ENCODE assay signal across 8 cellular contexts in genomic region chr3:159263750-159264561, GRCh38.
A peak's percentile ranks its signal among the peaks of the same experiment; 100 is the strongest.
DNase-seq lines count a peak whose midpoint lies in the region; ATAC-seq, FAIRE-seq and TF ChIP-seq lines count a peak whose summit lies in the region.

No MANE protein-coding gene starts in this region.

- DNase-seq in AG04449 (ENCODE audit: low read depth, low spot score), result no peak
- peak; percentile 56 for DNase-seq in NCI-H2171 treated with DMSO at 0.1 percent for 48 hours (lab: John Stamatoyannopoulos, UW)
- peak; percentile 72 for DNase-seq in astrocyte of the hippocampus (ENCODE audit: low read depth, low spot score)
- DNase-seq in NK-92 (lab: John Stamatoyannopoulos, UW; ENCODE audit: unreplicated experiment), result no peak

- no peak for ATAC-seq in GM18498 (IDR thresholded peaks at IDR 0.05; ENCODE audit: unreplicated experiment)
- no peak for ATAC-seq in GM18519 (IDR thresholded peaks at IDR 0.05; ENCODE audit: low FRiP score, unreplicated experiment)

- no peak overlapping the region for H3K4me3 ChIP-seq in AG04449 (ENCODE audit: low read depth, low read length)

- peak; percentile 78 for FAIRE-seq in islet of Langerhans (lab: Jason Lieb, UNC)

- CTCF ChIA-PET in AG04449 (lab: Yijun Ruan, JAX), result interaction anchor here (0.7 to 5.2 kb wide), 15 partner anchors 9 to 1151 kb away, joined by 3 to 43 read pairs (median 6); no protein-coding TSS in a partner anchor

- POLR2A ChIA-PET in AG04449 (lab: Yijun Ruan, JAX), result no interaction called here

- TF ChIP-seq CTCF in AG04449 (IDR thresholded peaks at IDR 0.05; ENCODE audit: insufficient read depth, low read length, missing control alignments), result peak; percentile 64
- TF ChIP-seq CTCF in GM12872 (IDR thresholded peaks at IDR 0.05; ENCODE audit: insufficient read depth, low read depth, low read length), result peak; percentile 61

Comparison
In these comparisons a context has a peak if more than half of its experiments do, and no peak if none do; other contexts are left out.
1. DNase-seq: peak in NCI-H2171 treated with DMSO at 0.1 percent for 48 hours (single experiment) and astrocyte of the hippocampus (single experiment); none in AG04449 (single experiment) and NK-92 (single experiment).